18 cellular contexts compared by ENCODE assay signal in the genomic region with DNA sequence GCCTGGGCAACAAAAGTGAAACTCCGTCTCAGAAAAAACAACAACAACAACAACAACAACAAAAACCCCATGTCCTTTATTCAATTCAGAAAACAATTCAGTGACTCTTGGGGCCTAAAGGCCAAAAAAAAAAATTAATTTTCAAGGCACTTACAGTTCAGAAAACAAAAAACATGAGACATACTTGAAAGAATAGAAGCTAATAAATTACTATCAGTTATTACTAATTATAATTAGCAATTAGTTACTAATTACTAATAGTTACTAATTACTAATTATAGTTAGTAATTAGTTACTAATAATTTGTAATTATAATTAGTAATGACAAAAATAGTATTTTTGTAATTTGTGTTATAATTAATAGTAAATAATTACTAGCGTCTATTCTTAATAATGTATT. TPM values are rescaled to one million over a fixed set of nuclear protein-coding genes. Genes with fewer than 3 reads are reported as not detected.
A peak's percentile ranks its signal among the peaks of the same experiment; 100 is the strongest.
DNase-seq lines count a peak whose midpoint lies in the region; ATAC-seq, FAIRE-seq and TF ChIP-seq lines count a peak whose summit lies in the region.
"Had no signal": no experiment of that assay in that cellular context is flagged by ENCODE, and none has a peak within 500 bp of the region (broad histone marks: within the 10 kb centered on the region; RNA-seq: fewer than 3 reads in every experiment).

No MANE protein-coding gene starts in this region.

- ATAC-seq in K562 (no peak), GM19023 (IDR thresholded peaks at IDR 0.05; ENCODE audit: unreplicated experiment) (no peak)
- ATAC-seq: CD8-positive, alpha-beta T cell; GM12878 had no signal

- H3K9me1 ChIP-seq in K562 (ENCODE audit: control insufficient read depth, insufficient read depth, low read length): no peaks in the 10 kb centered on the region

- in situ Hi-C loops in K562 (cut with MboI): no loop called here

- no peak overlapping the region for H3K4me3 ChIP-seq in K562
- no peak overlapping the region for H3K4me3 ChIP-seq in small intestine (ENCODE audit: low read depth in 1 of 2, low read length in 2 of 2)
- H3K4me3 ChIP-seq: BLaER1 treated with 17β-estradiol and CSF1 and Interleukin-3, amounts not matched to agents 10 nM and 100 nM; GM12878; GM23248 had no signal

- no peak for DNase-seq in K562 (ENCODE audit: extremely low read depth in 1 of 4, low spot score in 3 of 4)
- DNase-seq in small intestine: no peak
- no peak for DNase-seq in SIG-M5 treated with dmso at 0.1 percent for 504 hours (lab: John Stamatoyannopoulos, UW; ENCODE audit: unreplicated experiment)
- DNase-seq in pons (ENCODE audit: low spot score): no peak
- DNase-seq: 8988T; Calu3; CD8-positive, alpha-beta T cell; DMS79 treated with DMSO at 0.1 percent for 48 hours; GM23248; HCEC 1CT; HFFc6 had no signal

- TF ChIP-seq RAD21 in K562 (CRISPR knock-in tag; conservative IDR thresholded peaks at IDR 0.05 in 1 of 2, IDR thresholded peaks at IDR 0.05 in 1 of 2): no peak

- peaks cover 67% of the 10 kb centered on the region for H3K36me3 ChIP-seq in K562 (ENCODE audit: control insufficient read depth, insufficient read depth, low read length)
- peaks cover 2 to 8% of the 10 kb centered on the region in 2 donors for H3K36me3 ChIP-seq in small intestine (ENCODE audit: control insufficient read depth in 2 of 2, insufficient read depth in 2 of 2, low read length in 2 of 2)

- no peak overlapping the region for H3K9ac ChIP-seq in K562 (ENCODE audit: insufficient read depth in 1 of 2, low read depth in 2 of 2, low read length in 2 of 2)
- H3K9ac ChIP-seq: BLaER1 treated with 17β-estradiol and CSF1 and Interleukin-3, amounts not matched to agents 10 nM and 100 nM; GM23248 had no signal

- CTCF ChIA-PET in K562 (lab: Yijun Ruan, JAX; ENCODE audit: low intra/inter-chr PET ratio): no interaction called here

- POLR2A ChIA-PET in K562 (lab: Yijun Ruan, JAX): no interaction called here

- H3K27me3 ChIP-seq in K562 (ENCODE audit: control insufficient read depth in 2 of 2, insufficient read depth in 2 of 2, low read length in 2 of 2) (no peaks in the 10 kb centered on the region), small intestine (ENCODE audit: control insufficient read depth in 2 of 2, insufficient read depth in 2 of 2, low read length in 2 of 2) (no peaks in the 10 kb centered on the region)
- H3K27me3 ChIP-seq: BLaER1 treated with 17β-estradiol and CSF1 and Interleukin-3, amounts not matched to agents 10 nM and 100 nM had no signal

- H3K4me1 ChIP-seq in K562 (replicated peaks in 1 of 2; ENCODE audit: control insufficient read depth in 2 of 2, insufficient read depth in 2 of 2, low read length in 2 of 2): no peaks in the 10 kb centered on the region
- H3K4me1 ChIP-seq in small intestine (ENCODE audit: control insufficient read depth in 2 of 2, insufficient read depth in 1 of 2, low read depth in 1 of 2, low read length in 1 of 2): no peaks in the 10 kb centered on the region
- H3K4me1 ChIP-seq: BLaER1 treated with 17β-estradiol and CSF1 and Interleukin-3, amounts not matched to agents 10 nM and 100 nM had no signal

- no TSS peak for BruUV-seq in K562 (replicated peaks; lab: Mats Ljungman, UMichigan)

- H2AFZ ChIP-seq in K562 (ENCODE audit: low read depth, low read length): no peak overlapping the region
- H2AFZ ChIP-seq: GM23248 had no signal

- FAIRE-seq in G401.6 (lab: Jason Lieb, UNC) (peak; percentile 96), K562 (lab: Jason Lieb, UNC) (no peak), islet of Langerhans (lab: Jason Lieb, UNC) (peak; percentile 92), small intestine (lab: Jason Lieb, UNC) (peak; percentile 95)
- FAIRE-seq: GM12878, GM19239 had no signal

- no peak for TF ChIP-seq POLR2A in K562 (conservative IDR thresholded peaks at IDR 0.05)

- TF ChIP-seq CTCF in K562 (IDR thresholded peaks at IDR 0.05 in 2 of 3, conservative IDR thresholded peaks at IDR 0.05 in 1 of 3; ENCODE audit: insufficient read depth in 2 of 3, low read depth in 1 of 3, low read length in 3 of 3): no peak

- no peak overlapping the region for H3K27ac ChIP-seq in K562 (ENCODE audit: extremely low read depth, low read depth, low read length)
- no peak overlapping the region for H3K27ac ChIP-seq in small intestine (ENCODE audit: low read depth in 1 of 2, low read length in 1 of 2)
- H3K27ac ChIP-seq: BLaER1 treated with 17β-estradiol and CSF1 and Interleukin-3, amounts not matched to agents 10 nM and 100 nM; GM23248; HL-60 had no signal

- H3K9me3 ChIP-seq in K562 (replicated peaks; ENCODE audit: control insufficient read depth, insufficient read depth, low read depth, low read length) (no peaks in the 10 kb centered on the region), small intestine (ENCODE audit: control insufficient read depth, low read depth) (no peaks in the 10 kb centered on the region)
- H3K9me3 ChIP-seq: BLaER1 treated with 17β-estradiol and CSF1 and Interleukin-3, amounts not matched to agents 10 nM and 100 nM had no signal

- WGBS in K562 (ENCODE audit: insufficient coverage, low coverage, missing lambda C conversion rate): 98% methylated on average over 2 of the region's 2 CpGs
- 97 to 100% (median 98%) methylated on average over 2 of the region's 2 CpGs for WGBS in small intestine, 3 donors

- no peaks in the 10 kb centered on the region for H3K79me2 ChIP-seq in K562 (ENCODE audit: control insufficient read depth, insufficient read depth, low read length)

- H3K4me2 ChIP-seq in K562 (ENCODE audit: insufficient read depth, low read length): no peak overlapping the region
- H3K4me2 ChIP-seq: BLaER1 treated with 17β-estradiol and CSF1 and Interleukin-3, amounts not matched to agents 10 nM and 100 nM had no signal

- no peak for TF ChIP-seq EP300 in K562 (IDR thresholded peaks at IDR 0.05; ENCODE audit: low read length)

- no peaks in the 10 kb centered on the region for H4K20me1 ChIP-seq in K562 (replicated peaks; ENCODE audit: control insufficient read depth, insufficient read depth, low read length)

- intact Hi-C loops in K562 (cut with micrococcal nuclease): no loop called here

TF ChIP-seq in K562, 482 proteins besides CTCF, POLR2A, EP300 and RAD21 (continues in another document):
- TF ChIP-seq MCM7 (IDR thresholded peaks at IDR 0.05) (peak in 1 of 2 experiments; percentile 91; a peak in 1 of 4 replicates), GATAD2B (IDR thresholded peaks at IDR 0.05; ENCODE audit: borderline replicate concordance) (peak; percentile 47; the same call in 1 of the 2 replicates)
- TF ChIP-seq, protein P1, sequence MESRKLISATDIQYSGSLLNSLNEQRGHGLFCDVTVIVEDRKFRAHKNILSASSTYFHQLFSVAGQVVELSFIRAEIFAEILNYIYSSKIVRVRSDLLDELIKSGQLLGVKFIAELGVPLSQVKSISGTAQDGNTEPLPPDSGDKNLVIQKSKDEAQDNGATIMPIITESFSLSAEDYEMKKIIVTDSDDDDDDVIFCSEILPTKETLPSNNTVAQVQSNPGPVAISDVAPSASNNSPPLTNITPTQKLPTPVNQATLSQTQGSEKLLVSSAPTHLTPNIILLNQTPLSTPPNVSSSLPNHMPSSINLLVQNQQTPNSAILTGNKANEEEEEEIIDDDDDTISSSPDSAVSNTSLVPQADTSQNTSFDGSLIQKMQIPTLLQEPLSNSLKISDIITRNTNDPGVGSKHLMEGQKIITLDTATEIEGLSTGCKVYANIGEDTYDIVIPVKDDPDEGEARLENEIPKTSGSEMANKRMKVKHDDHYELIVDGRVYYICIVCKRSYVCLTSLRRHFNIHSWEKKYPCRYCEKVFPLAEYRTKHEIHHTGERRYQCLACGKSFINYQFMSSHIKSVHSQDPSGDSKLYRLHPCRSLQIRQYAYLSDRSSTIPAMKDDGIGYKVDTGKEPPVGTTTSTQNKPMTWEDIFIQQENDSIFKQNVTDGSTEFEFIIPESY (CRISPR knock-in tag; IDR thresholded peaks at IDR 0.05): 0 out of 2 replicates have a peak, but pooled peaks have one; percentile 20

RNA-seq across cellular contexts. Expression of a gene that starts 56.8 kb away (rescaled TPM):
- 10.2 and 19.5 TPM in 2 replicates for total RNA-seq in K562 (2011; cell fraction: chromatin; rRNA removed; ENCODE audit: low replicate concordance)
- total RNA-seq in K562 (2011; cell fraction: nucleolus; rRNA removed): 17.8 and 19.7 TPM in 2 replicates
- total RNA-seq in K562 (2011; cell fraction: nucleoplasm; rRNA removed): 19.3 and 32.5 TPM in 2 replicates
- 102 and 122 TPM in 2 replicates for total RNA-seq in K562 (2014; rRNA removed)
- total RNA-seq in K562 (2014; rRNA removed; fragmentation: Illumina TruSeq; extraction: Trizol): 168 and 186 TPM in 2 replicates
- 134 and 144 TPM in 2 replicates for total RNA-seq in K562 (2015; rRNA removed; fragmentation: Illumina TruSeq; extraction: Trizol)
- 172 and 190 TPM in 2 replicates for total RNA-seq in K562 (2021)
- polyA plus RNA-seq in K562 (2011; rRNA removed): 157 and 179 TPM in 2 replicates
- 51.8 and 85.0 TPM in 2 replicates for polyA plus RNA-seq in K562 (2011; cell fraction: cytosol; rRNA removed)
- 19.6 and 37.3 TPM in 2 replicates for polyA plus RNA-seq in K562 (2011; cell fraction: nucleus; rRNA removed)
- polyA plus RNA-seq in K562 (2012): 107 and 192 TPM in 2 replicates
- 131 and 138 TPM in 2 replicates for polyA plus RNA-seq in K562 (2014; fragmentation: Illumina TruSeq; extraction: Trizol)
- polyA plus RNA-seq in K562 (2014; fragmentation: Nextera tagmentation; extraction: Ambion mirVana): 100 to 1,000 TPM in 1 of 2 experiments, 10 to 100 TPM in 1; 70.7 to 154 TPM
- 106 and 126 TPM in 2 replicates for polyA plus RNA-seq in K562 (2014; rRNA removed)
- 46.7 and 50.5 TPM in 2 replicates for polyA minus RNA-seq in K562 (2011; rRNA and poly(A)+ RNA removed)
- 27.2 and 32.7 TPM in 2 replicates for polyA minus RNA-seq in K562 (2011; cell fraction: cytosol; rRNA and poly(A)+ RNA removed)
- polyA minus RNA-seq in K562 (2011; cell fraction: nucleus; rRNA and poly(A)+ RNA removed): 11.2 and 14.2 TPM in 2 replicates
- polyA plus RNA-seq in small intestine: 100 to 1,000 TPM; 140 to 185 (median 154) TPM

RNA-seq across cellular contexts. Expression of a gene that starts 57.2 kb away (rescaled TPM):
- 162 and 343 TPM in 2 replicates for total RNA-seq in K562 (2011; cell fraction: chromatin; rRNA removed; ENCODE audit: low replicate concordance)
- total RNA-seq in K562 (2011; cell fraction: nucleolus; rRNA removed): 39.9 and 60.4 TPM in 2 replicates
- total RNA-seq in K562 (2011; cell fraction: nucleoplasm; rRNA removed): 128 and 216 TPM in 2 replicates
- total RNA-seq in K562 (2014; rRNA removed) (46.2 and 46.3 TPM in 2 replicates), K562 (2014; rRNA removed; fragmentation: Illumina TruSeq; extraction: Trizol) (61.9 and 73.9 TPM in 2 replicates), K562 (2015; rRNA removed; fragmentation: Illumina TruSeq; extraction: Trizol) (56.4 and 57.8 TPM in 2 replicates), K562 (2021) (40.6 and 42.8 TPM in 2 replicates)
- polyA plus RNA-seq in K562 (2011; rRNA removed) (91.6 and 102 TPM in 2 replicates), K562 (2014; fragmentation: Illumina TruSeq; extraction: Trizol) (54.3 and 59.1 TPM in 2 replicates), K562 (2014; fragmentation: Nextera tagmentation; extraction: Ambion mirVana) (10 to 100 TPM; 19.1 to 24.5 TPM), K562 (2014; rRNA removed) (41.1 and 45.6 TPM in 2 replicates), small intestine (10 to 100 TPM; 28.9 to 42.3 (median 28.9) TPM)
- 31.7 and 76.1 TPM in 2 replicates for polyA plus RNA-seq in K562 (2011; cell fraction: cytosol; rRNA removed)
- polyA plus RNA-seq in K562 (2011; cell fraction: nucleus; rRNA removed): 48.5 and 76.7 TPM in 2 replicates
- polyA plus RNA-seq in K562 (2012): 38.9 and 42.2 TPM in 2 replicates
- polyA minus RNA-seq in K562 (2011; rRNA and poly(A)+ RNA removed): 217 and 260 TPM in 2 replicates
- 41.2 and 59.6 TPM in 2 replicates for polyA minus RNA-seq in K562 (2011; cell fraction: cytosol; rRNA and poly(A)+ RNA removed)
- 79.4 and 146 TPM in 2 replicates for polyA minus RNA-seq in K562 (2011; cell fraction: nucleus; rRNA and poly(A)+ RNA removed)
